In the genomic region with DNA sequence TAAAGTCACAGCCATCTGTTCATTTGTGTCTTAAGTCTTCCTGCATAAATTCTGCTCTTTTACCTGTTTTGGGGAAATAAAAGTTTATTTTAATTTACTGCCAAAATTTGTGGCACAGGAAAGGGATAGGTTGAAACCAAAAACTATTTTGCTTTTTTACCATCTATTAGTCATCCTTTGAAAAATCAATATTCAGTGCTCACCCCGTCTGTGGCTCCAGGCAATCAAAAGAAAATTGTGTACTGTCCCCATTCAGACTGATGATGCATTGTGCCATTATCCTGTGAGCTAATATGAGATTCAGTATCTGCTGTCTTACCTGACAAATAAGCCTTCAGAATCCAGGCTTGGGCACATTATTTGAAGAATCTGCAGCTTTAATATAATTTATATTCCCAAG, we compare ENCODE assay signal across 1 cellular context.
TF ChIP-seq lines count a peak whose summit lies in the region.

No MANE protein-coding gene starts in this region.

TF ChIP-seq in HepG2, 621 proteins besides CTCF, POLR2A, EP300 and RAD21 (continued from another document):
- TF ChIP-seq, protein P1, sequence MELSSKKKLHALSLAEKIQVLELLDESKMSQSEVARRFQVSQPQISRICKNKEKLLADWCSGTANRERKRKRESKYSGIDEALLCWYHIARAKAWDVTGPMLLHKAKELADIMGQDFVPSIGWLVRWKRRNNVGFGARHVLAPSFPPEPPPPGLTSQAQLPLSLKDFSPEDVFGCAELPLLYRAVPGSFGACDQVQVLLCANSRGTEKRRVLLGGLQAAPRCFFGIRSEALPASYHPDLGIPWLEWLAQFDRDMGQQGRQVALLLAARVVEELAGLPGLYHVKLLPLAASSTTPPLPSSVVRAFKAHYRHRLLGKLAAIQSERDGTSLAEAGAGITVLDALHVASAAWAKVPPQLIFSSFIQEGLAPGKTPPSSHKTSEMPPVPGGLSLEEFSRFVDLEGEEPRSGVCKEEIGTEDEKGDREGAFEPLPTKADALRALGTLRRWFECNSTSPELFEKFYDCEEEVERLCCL (CRISPR knock-in tag; IDR thresholded peaks at IDR 0.05; ENCODE audit: borderline replicate concordance): no peak
